Comparison of ENCODE assay signal across 12 cellular contexts in genomic region chr2:145258903-145259579, GRCh38.
A peak's percentile ranks its signal among the peaks of the same experiment; 100 is the strongest.
DNase-seq lines count a peak whose midpoint lies in the region; ATAC-seq and TF ChIP-seq lines count a peak whose summit lies in the region.
"Had no signal": no experiment of that assay in that cellular context is flagged by ENCODE, and none has a peak within 500 bp of the region (broad histone marks: within the 10 kb centered on the region; RNA-seq: fewer than 3 reads in every experiment).

No MANE protein-coding gene starts in this region.

- H3K27ac ChIP-seq in DND-41 (ENCODE audit: low read length) (peak overlapping the region; percentile 34; the same call in 1 of the 2 replicates), colonic mucosa (no peak overlapping the region)
- H3K27ac ChIP-seq: gastroesophageal sphincter, suprapubic skin had no signal

- H3K27me3 ChIP-seq in DND-41 (ENCODE audit: insufficient read depth, low read length, poor library complexity) = no peaks in the 10 kb centered on the region
- H3K27me3 ChIP-seq in colonic mucosa = no peaks in the 10 kb centered on the region
- H3K27me3 ChIP-seq: gastroesophageal sphincter, suprapubic skin had no signal

- no peaks in the 10 kb centered on the region for H3K36me3 ChIP-seq in DND-41 (ENCODE audit: insufficient read depth, low read length)
- H3K36me3 ChIP-seq in colonic mucosa = no peaks in the 10 kb centered on the region
- H3K36me3 ChIP-seq: gastroesophageal sphincter, suprapubic skin had no signal

- H3K4me3 ChIP-seq in DND-41 (ENCODE audit: low read depth in 1 of 2, low read length in 2 of 2) = peak overlapping the region in 1 of 2 experiments; percentile 33; a peak in 1 of 4 replicates
- no peak overlapping the region for H3K4me3 ChIP-seq in colonic mucosa
- H3K4me3 ChIP-seq: gastroesophageal sphincter, suprapubic skin had no signal

- H3K4me1 ChIP-seq in DND-41 (ENCODE audit: insufficient read depth, low read length) = peaks cover 37% of the 10 kb centered on the region
- no peaks in the 10 kb centered on the region for H3K4me1 ChIP-seq in colonic mucosa
- H3K4me1 ChIP-seq: gastroesophageal sphincter, suprapubic skin had no signal

- peak overlapping the region; percentile 62 for H3K4me2 ChIP-seq in DND-41 (ENCODE audit: insufficient read depth, low read length)

- H3K27ac Mint-ChIP-seq in T-helper 2 cell treated with Interferon-gamma antibody and Interleukin-4, amounts not matched to agents 5 μg/mL and 100 μg/mL, for 36 hours = no peak overlapping the region
- H3K27ac Mint-ChIP-seq in progenitor cell of endocrine pancreas = no peak overlapping the region
- H3K27ac Mint-ChIP-seq: brain had no signal

- peaks cover 40% of the 10 kb centered on the region for H3K27me3 Mint-ChIP-seq in T-helper 2 cell treated with Interferon-gamma antibody and Interleukin-4, amounts not matched to agents 5 μg/mL and 100 μg/mL, for 36 hours (ENCODE audit: low read depth)
- no peaks in the 10 kb centered on the region for H3K27me3 Mint-ChIP-seq in progenitor cell of endocrine pancreas
- H3K27me3 Mint-ChIP-seq: brain had no signal

- H3K4me1 Mint-ChIP-seq in T-helper 2 cell treated with Interferon-gamma antibody and Interleukin-4, amounts not matched to agents 5 μg/mL and 100 μg/mL, for 36 hours (ENCODE audit: low read depth) = peaks cover 7% of the 10 kb centered on the region
- H3K4me1 Mint-ChIP-seq in progenitor cell of endocrine pancreas (ENCODE audit: low read depth) = peaks cover 1% of the 10 kb centered on the region

- no peak overlapping the region for H2AFZ ChIP-seq in DND-41 (ENCODE audit: low read depth, low read length)

- H3K9me3 ChIP-seq in DND-41 (ENCODE audit: insufficient read depth, low read length, severe bottlenecking) (no peaks in the 10 kb centered on the region), colonic mucosa (no peaks in the 10 kb centered on the region)
- H3K9me3 ChIP-seq: gastroesophageal sphincter, suprapubic skin had no signal

- intact Hi-C loops in colonic mucosa (cut with DNase I) = no loop called here

- DNase-seq in DND-41 (peak; percentile 75), kidney tubule cell (ENCODE audit: low spot score) (peak; percentile 19), progenitor cell of endocrine pancreas (ENCODE audit: low spot score, unreplicated experiment) (no peak), colonic mucosa (no peak)
- peak; percentile 32 for DNase-seq in T-helper 2 cell treated with Interferon-gamma antibody and Interleukin-4, amounts not matched to agents 5 μg/mL and 100 μg/mL, for 36 hours (ENCODE audit: low spot score)
- DNase-seq: NCI-H82 had no signal

- TF ChIP-seq CTCF in DND-41 (IDR thresholded peaks at IDR 0.05; ENCODE audit: borderline replicate concordance, extremely low read depth, low read length, poor library complexity, severe bottlenecking) (no peak), progenitor cell of endocrine pancreas (IDR thresholded peaks at IDR 0.05; ENCODE audit: unreplicated experiment) (no peak), colonic mucosa (IDR thresholded peaks at IDR 0.05) (no peak)

- no peak overlapping the region for H3K4me3 Mint-ChIP-seq in T-helper 2 cell treated with Interferon-gamma antibody and Interleukin-4, amounts not matched to agents 5 μg/mL and 100 μg/mL, for 36 hours
- H3K4me3 Mint-ChIP-seq in progenitor cell of endocrine pancreas (ENCODE audit: low read depth) = no peak overlapping the region
- H3K4me3 Mint-ChIP-seq: brain had no signal

- H3K36me3 Mint-ChIP-seq in T-helper 2 cell treated with Interferon-gamma antibody and Interleukin-4, amounts not matched to agents 5 μg/mL and 100 μg/mL, for 36 hours (ENCODE audit: low read depth) = no peaks in the 10 kb centered on the region
- H3K36me3 Mint-ChIP-seq in progenitor cell of endocrine pancreas (ENCODE audit: insufficient read depth) = no peaks in the 10 kb centered on the region
- H3K36me3 Mint-ChIP-seq: brain had no signal

- no peak overlapping the region; the same call in 1 of the 2 replicates for H3K9ac ChIP-seq in DND-41 (ENCODE audit: low read depth, low read length)
- H3K9ac ChIP-seq in colonic mucosa (ENCODE audit: low read depth in 2 of 2, low read length in 2 of 2) = no peak overlapping the region

- H3K9me3 Mint-ChIP-seq in T-helper 2 cell treated with Interferon-gamma antibody and Interleukin-4, amounts not matched to agents 5 μg/mL and 100 μg/mL, for 36 hours = no peaks in the 10 kb centered on the region
- peaks cover 1% of the 10 kb centered on the region for H3K9me3 Mint-ChIP-seq in progenitor cell of endocrine pancreas (ENCODE audit: low read depth)

- H3K79me2 ChIP-seq in DND-41 (ENCODE audit: insufficient read depth, low read length) = no peaks in the 10 kb centered on the region

- no peaks in the 10 kb centered on the region for H4K20me1 ChIP-seq in DND-41 (ENCODE audit: insufficient read depth, low read length)

- ATAC-seq in DND-41 (ENCODE audit: insufficient read depth, low read depth) (peak; percentile 99), HG03196 (IDR thresholded peaks at IDR 0.05; ENCODE audit: unreplicated experiment) (peak; percentile 53), HG02588 (IDR thresholded peaks at IDR 0.05; ENCODE audit: unreplicated experiment) (no peak), GM19397 (IDR thresholded peaks at IDR 0.05; ENCODE audit: unreplicated experiment) (no peak)
- ATAC-seq: gastroesophageal sphincter had no signal

Comparison
In these comparisons a context has a peak if more than half of its experiments do, and no peak if none do; other contexts are left out.
1. ATAC-seq: peak in DND-41 (single experiment) and HG03196 (single experiment); none in HG02588 (single experiment) and GM19397 (single experiment).
2. DNase-seq: peak in DND-41 (single experiment), T-helper 2 cell treated with Interferon-gamma antibody and Interleukin-4, amounts not matched to agents 5 μg/mL and 100 μg/mL, for 36 hours (single experiment) and kidney tubule cell (single experiment); none in progenitor cell of endocrine pancreas (single experiment) and colonic mucosa (single experiment).